In genomic region chr2:31090188-31090587, GRCh38 we compare ENCODE assay signal across 21 cellular contexts. TPM values are rescaled to one million over a fixed set of nuclear protein-coding genes. Genes with fewer than 3 reads are reported as not detected.
A peak's percentile ranks its signal among the peaks of the same experiment; 100 is the strongest.
DNase-seq lines count a peak whose midpoint lies in the region; ATAC-seq, FAIRE-seq and TF ChIP-seq lines count a peak whose summit lies in the region.
"Had no signal": no experiment of that assay in that cellular context is flagged by ENCODE, and none has a peak within 500 bp of the region (broad histone marks: within the 10 kb centered on the region; RNA-seq: fewer than 3 reads in every experiment).

No MANE protein-coding gene starts in this region.

- H3K4me2 ChIP-seq in keratinocyte (ENCODE audit: control insufficient read depth, extremely low read depth, insufficient read depth, low read depth, low read length) (no peak overlapping the region), mesenchymal stem cell (ENCODE audit: low read length, poor library complexity, severe bottlenecking) (no peak overlapping the region)
- H3K4me2 ChIP-seq: BLaER1 had no signal

- no peak overlapping the region for H3K14ac ChIP-seq in mesenchymal stem cell (ENCODE audit: low read length in 2 of 2)

- DNase-seq in epithelial cell of esophagus (ENCODE audit: low read depth) (peak; percentile 28), keratinocyte (ENCODE audit: low read depth, low spot score) (no peak), mesenchymal stem cell (no peak), epidermal melanocyte (ENCODE audit: insufficient read length, low spot score) (no peak), DMS 273 (lab: John Stamatoyannopoulos, UW; ENCODE audit: unreplicated experiment) (no peak)
- DNase-seq: 8988T; ACHN; BE2C; C1 segment of cervical spinal cord; CD4-positive, alpha-beta memory T cell; CD4-positive, CD25-positive, alpha-beta regulatory T cell; CD8-positive, alpha-beta memory T cell; COR-L47; DMS79 treated with DMSO at 0.1 percent for 48 hours; GF-D8 had no signal

- H3K27me3 ChIP-seq in keratinocyte (ENCODE audit: control insufficient read depth, extremely low read depth, insufficient read depth, low read length): no peaks in the 10 kb centered on the region
- peaks cover 0 to 5% of the 10 kb centered on the region in 2 experiments for H3K27me3 ChIP-seq in mesenchymal stem cell (ENCODE audit: control insufficient read depth in 1 of 2, insufficient read depth in 1 of 2, low read length in 2 of 2)
- H3K27me3 ChIP-seq: BE2C, BLaER1 had no signal

- H3K4me1 ChIP-seq in keratinocyte (ENCODE audit: control insufficient read depth, extremely low read depth, insufficient read depth, low read length) (peaks cover 25% of the 10 kb centered on the region), mesenchymal stem cell (ENCODE audit: control insufficient read depth, insufficient read depth, low read depth, low read length) (peaks cover 14% of the 10 kb centered on the region)

- H4K20me1 ChIP-seq in keratinocyte (ENCODE audit: control insufficient read depth, extremely low read depth, insufficient read depth, low read length): no peaks in the 10 kb centered on the region

- H2BK5ac ChIP-seq in mesenchymal stem cell (ENCODE audit: low read depth, low read length, poor library complexity, severe bottlenecking): no peak overlapping the region

- H3K23ac ChIP-seq in mesenchymal stem cell (ENCODE audit: low read length in 2 of 2): no peak overlapping the region

- peak overlapping the region; percentile 60 for H2AK5ac ChIP-seq in mesenchymal stem cell (ENCODE audit: low read length, severe bottlenecking)

- no peak overlapping the region for H2BK15ac ChIP-seq in mesenchymal stem cell (ENCODE audit: low read depth, poor library complexity, severe bottlenecking)

- dilution Hi-C loops in keratinocyte (cut with MboI; ENCODE audit: extremely low pct_ligation_motif_present, low sequenced_read_pairs): no loop called here

- peak; percentile 44 for FAIRE-seq in keratinocyte (lab: Jason Lieb, UNC)
- FAIRE-seq: A204.1, G401.6, GM12891 had no signal

- H3K79me1 ChIP-seq in mesenchymal stem cell (replicated peaks; ENCODE audit: low read length, poor library complexity, severe bottlenecking): peaks cover 37% of the 10 kb centered on the region

- no peak overlapping the region for H2BK12ac ChIP-seq in mesenchymal stem cell (ENCODE audit: low read length in 2 of 2)

- no peak overlapping the region for H4K8ac ChIP-seq in mesenchymal stem cell (ENCODE audit: low read length)

- H3K9me1 ChIP-seq in keratinocyte (ENCODE audit: control insufficient read depth, extremely low read depth, insufficient read depth, low read length): no peaks in the 10 kb centered on the region

- H3K9ac ChIP-seq in keratinocyte (ENCODE audit: control insufficient read depth, extremely low read depth, insufficient read depth, low read length): no peak overlapping the region
- no peak overlapping the region for H3K9ac ChIP-seq in mesenchymal stem cell (ENCODE audit: low read length)
- H3K9ac ChIP-seq: BLaER1 had no signal

- H3K27ac ChIP-seq in keratinocyte (ENCODE audit: control insufficient read depth, insufficient read depth, low read length) (no peak overlapping the region), mesenchymal stem cell (ENCODE audit: low read length, poor library complexity, severe bottlenecking) (no peak overlapping the region)
- H3K27ac ChIP-seq: BLaER1 had no signal

- TF ChIP-seq CTCF in epithelial cell of esophagus (IDR thresholded peaks at IDR 0.05; ENCODE audit: insufficient read depth, low read depth, low read length, missing control alignments): no peak
- no peak for TF ChIP-seq CTCF in keratinocyte (optimal IDR thresholded peaks at IDR 0.05 in 1 of 3, IDR thresholded peaks at IDR 0.05 in 1 of 3, conservative IDR thresholded peaks at IDR 0.05 in 1 of 3; ENCODE audit: extremely low read depth in 1 of 3, insufficient read depth in 2 of 3, low read length in 3 of 3)

- no peak overlapping the region for H3K18ac ChIP-seq in mesenchymal stem cell (ENCODE audit: low read depth in 1 of 2, low read length in 2 of 2)

- no peaks in the 10 kb centered on the region for H3K79me2 ChIP-seq in keratinocyte (ENCODE audit: control insufficient read depth, insufficient read depth, low read length)

- H2AFZ ChIP-seq in keratinocyte (ENCODE audit: control insufficient read depth, low read length): no peak overlapping the region
- no peak overlapping the region for H2AFZ ChIP-seq in mesenchymal stem cell (ENCODE audit: low read depth, low read length)

- no peak overlapping the region for H2BK120ac ChIP-seq in mesenchymal stem cell (ENCODE audit: low read depth, low read length)

- no peak overlapping the region for H3K4ac ChIP-seq in mesenchymal stem cell (ENCODE audit: low read depth in 1 of 2, low read length in 2 of 2)

- H3K36me3 ChIP-seq in keratinocyte (ENCODE audit: control insufficient read depth in 2 of 2, extremely low read depth in 1 of 2, insufficient read depth in 2 of 2, low read length in 2 of 2) (no peaks in the 10 kb centered on the region), mesenchymal stem cell (ENCODE audit: control insufficient read depth in 1 of 2, insufficient read depth in 2 of 2, low read depth in 1 of 2, low read length in 2 of 2) (no peaks in the 10 kb centered on the region)
- H3K36me3 ChIP-seq: BE2C had no signal

- WGBS in mesenchymal stem cell: 83% methylated on average over 7 of the region's 7 CpGs

- peak; percentile 53 for ATAC-seq in esophagus mucosa
- no peak for ATAC-seq in GM18520 (IDR thresholded peaks at IDR 0.05; ENCODE audit: unreplicated experiment)

- H4K91ac ChIP-seq in mesenchymal stem cell (ENCODE audit: low read length): no peak overlapping the region

- H3K4me3 ChIP-seq in epithelial cell of esophagus (ENCODE audit: low read length) (no peak overlapping the region), keratinocyte (ENCODE audit: control insufficient read depth in 2 of 3, extremely low read depth in 1 of 3, insufficient read depth in 2 of 3, low read depth in 1 of 3, low read length in 3 of 3) (no peak overlapping the region), mesenchymal stem cell (ENCODE audit: insufficient read depth in 1 of 2, low read depth in 1 of 2, low read length in 2 of 2) (no peak overlapping the region)
- H3K4me3 ChIP-seq: BLaER1 had no signal

- H3K9me3 ChIP-seq in keratinocyte (ENCODE audit: control insufficient read depth, low read depth, low read length) (no peaks in the 10 kb centered on the region), mesenchymal stem cell (ENCODE audit: control insufficient read depth, low read length) (peaks cover 4% of the 10 kb centered on the region)
- H3K9me3 ChIP-seq: BE2C had no signal

RNA-seq across cellular contexts. Expression of gene GALNT14, which starts 48.1 kb away (rescaled TPM):
- 26.7 TPM for total RNA-seq in esophagus mucosa
- 27.4 to 40.5 TPM (median 34.0 TPM) in 3 replicates for polyA plus RNA-seq in keratinocyte
- 12.6 TPM for polyA plus RNA-seq in keratinocyte (2011; ENCODE audit: low read depth)
- polyA plus RNA-seq in keratinocyte (2011; cell fraction: cytosol; rRNA removed): 21.4 and 21.7 TPM in 2 replicates
- 47.6 and 54.4 TPM in 2 replicates for polyA plus RNA-seq in keratinocyte (2011; cell fraction: nucleus; rRNA removed)
- polyA plus RNA-seq in keratinocyte (2012; ENCODE audit: low replicate concordance): 13.7 and 35.4 TPM in 2 replicates
- 44.6 to 64.1 TPM (median 63.8 TPM) in 3 replicates for polyA minus RNA-seq in keratinocyte
- 36.6 TPM for polyA minus RNA-seq in keratinocyte (2011; cell fraction: cytosol; rRNA and poly(A)+ RNA removed)
- polyA minus RNA-seq in keratinocyte (2011; cell fraction: nucleus; rRNA and poly(A)+ RNA removed): 34.5 and 41.9 TPM in 2 replicates
- 0.15 TPM for polyA plus RNA-seq in mesenchymal stem cell (2013, experiment 1 of 2)
- polyA plus RNA-seq in mesenchymal stem cell (2013, experiment 2 of 2): 0.16 TPM
- total RNA-seq: CD4-positive, CD25-positive, alpha-beta regulatory T cell had no signal
- polyA plus RNA-seq: CD4-positive, alpha-beta memory T cell; CD4-positive, CD25-positive, alpha-beta regulatory T cell; CD8-positive, alpha-beta memory T cell had no signal
